Comparison of ENCODE assay signal across 8 cellular contexts in genomic region chr2:27628767-27629709, GRCh38. TPM values are rescaled to one million over a fixed set of nuclear protein-coding genes. Genes with fewer than 3 reads are reported as not detected.
A peak's percentile ranks its signal among the peaks of the same experiment; 100 is the strongest.
DNase-seq lines count a peak whose midpoint lies in the region; ATAC-seq and TF ChIP-seq lines count a peak whose summit lies in the region.

TSS of gene CCDC121 (minus strand) at chr2:27629012. CDS start at chr2:27627799, 1,213 bp downstream.
TSS of gene GPN1 (plus strand) at chr2:27629050. CDS start at chr2:27629059, 9 bp downstream.

- H3K36me3 Mint-ChIP-seq in T-cell: peaks cover 35% of the 10 kb centered on the region

- H3K4me1 ChIP-seq in rectal smooth muscle tissue (ENCODE audit: control insufficient read depth, insufficient read depth, low read length) (peaks cover 5% of the 10 kb centered on the region), aorta (ENCODE audit: control insufficient read depth in 1 of 2, insufficient read depth in 2 of 2, low read length in 2 of 2) (no peaks in the 10 kb centered on the region)

- 1% methylated on average over 42 to 44 of the region's 44 CpGs for WGBS in aorta, 2 donors

- POLR2A ChIA-PET in T-cell (lab: Charles Lee): interaction anchor here (0.5 to 1.4 kb wide), 8 partner anchors 18 to 1679 kb away, joined by 3 to 5 read pairs (median 4); partner anchors contain the start of genes SLC4A1AP (in 1 of the 2) and SUPT7L (in 1 of the 2)

- CTCF ChIA-PET in T-cell (lab: Charles Lee): interaction anchor here in 1 of 2 donors (0.6 to 1.3 kb wide), 3 partner anchors 43 to 55 kb away, joined by 3 to 7 read pairs (median 4); no protein-coding TSS in a partner anchor

- H3K36me3 ChIP-seq in rectal smooth muscle tissue (ENCODE audit: control insufficient read depth, insufficient read depth, low read length): peaks cover 7% of the 10 kb centered on the region
- H3K36me3 ChIP-seq in aorta (ENCODE audit: control insufficient read depth in 1 of 2, insufficient read depth in 2 of 2, low read length in 1 of 2): no peaks in the 10 kb centered on the region

- H3K27ac ChIP-seq in angular gyrus (ENCODE audit: low read depth, low read length): peak within 1 kb of the TSS; percentile 78
- peak within 1 kb of the TSS; percentile 59 for H3K27ac ChIP-seq in rectal smooth muscle tissue (ENCODE audit: low read depth, low read length)
- H3K27ac ChIP-seq in aorta (ENCODE audit: low read depth in 1 of 2, low read length in 2 of 2): peak within 1 kb of the TSS in 1 of 2 donors; percentile 38

- peak; percentile 95 for TF ChIP-seq POLR2A in GM15510 (IDR thresholded peaks at IDR 0.05; ENCODE audit: borderline replicate concordance, extremely low read depth, insufficient read length)

- H3K9me3 ChIP-seq in aorta (ENCODE audit: control insufficient read depth, low read length): no peaks in the 10 kb centered on the region

- H3K27me3 Mint-ChIP-seq in T-cell: no peaks in the 10 kb centered on the region

- peak; percentile 96 for ATAC-seq in HG02852 (IDR thresholded peaks at IDR 0.05; ENCODE audit: unreplicated experiment)
- peak; percentile 100 for ATAC-seq in T-cell (replicated peaks in 1 of 4)
- ATAC-seq in aorta (ENCODE audit: low FRiP score): peak; percentile 97

- intact Hi-C loops in aorta (cut with DNase I): loop anchor here in 1 of 2 donors (10.0 kb wide), 1 partner anchor 134 kb away; the partner anchor contains the start of genes FNDC4 and GCKR

- no peaks in the 10 kb centered on the region for H3K9me3 Mint-ChIP-seq in T-cell

- H3K27me3 ChIP-seq in rectal smooth muscle tissue (ENCODE audit: control insufficient read depth, insufficient read depth, low read length): no peaks in the 10 kb centered on the region
- no peaks in the 10 kb centered on the region for H3K27me3 ChIP-seq in aorta (ENCODE audit: control insufficient read depth in 1 of 2, insufficient read depth in 2 of 2, low read length in 1 of 2)

- DNase-seq in NCI-H1436 treated with DMSO at 0.1 percent for 48 hours (lab: John Stamatoyannopoulos, UW) (peak; percentile 37), T-cell (peak; percentile 82 to 97 (median 94)), hepatic stellate cell (ENCODE audit: low spot score) (peak; percentile 87), aorta (peak; percentile 96)

- H3K4me3 ChIP-seq in rectal smooth muscle tissue (ENCODE audit: low read length) (peak within 1 kb of the TSS; percentile 97), aorta (ENCODE audit: low read length in 2 of 2) (peak within 1 kb of the TSS; percentile 58 to 64)

- H3K4me1 Mint-ChIP-seq in T-cell: peaks cover 7 to 40% (median 30%) of the 10 kb centered on the region in 3 donors

- peak within 1 kb of the TSS; percentile 85 for H3K9ac ChIP-seq in rectal smooth muscle tissue (ENCODE audit: low read length)

- H3K27ac Mint-ChIP-seq in T-cell: peak within 1 kb of the TSS in 1 of 2 donors; percentile 28

- H3K4me3 Mint-ChIP-seq in T-cell: no peak within 1 kb of the TSS

RNA-seq across cellular contexts. Expression of gene CCDC121, which starts in this region (rescaled TPM):
- total RNA-seq in T-cell (1 to 10 TPM in 3 of 5 donors, under 1 TPM in 2; 0.49 to 1.4 (median 1.2) TPM), aorta (1 to 10 TPM; 2.2 to 3.6 TPM)
- polyA plus RNA-seq in aorta: 1 to 10 TPM; 2.4 to 4.5 TPM

RNA-seq across cellular contexts. Expression of gene GPN1, which starts in this region (rescaled TPM):
- total RNA-seq in T-cell: 10 to 100 TPM; 27.0 to 32.1 (median 28.9) TPM
- total RNA-seq in aorta: 10 to 100 TPM; 16.4 to 21.9 TPM
- 10 to 100 TPM; 20.5 to 24.8 TPM for polyA plus RNA-seq in aorta

Comparison
In these comparisons a context has a peak if more than half of its experiments do, and no peak if none do; other contexts are left out.
1. DNase-seq: peak in every context shown above with its lines; median percentile 96 in aorta; 94 in T-cell; 87 in hepatic stellate cell; 37 in NCI-H1436 treated with DMSO at 0.1 percent for 48 hours.